1 cellular context compared by ENCODE assay signal in genomic region chr5:157290981-157291711, GRCh38.
TF ChIP-seq lines count a peak whose summit lies in the region.

No MANE protein-coding gene starts in this region.

TF ChIP-seq in GM12878, 131 proteins besides CTCF, POLR2A, EP300 and RAD21 (continued from another document and continues in another):
- 0 out of 2 replicates have a peak, but pooled peaks have one; percentile 29 for TF ChIP-seq RB1 (IDR thresholded peaks at IDR 0.05; ENCODE audit: borderline replicate concordance)
- peak; percentile 70; the same call in 1 of the 2 replicates for TF ChIP-seq MAX (IDR thresholded peaks at IDR 0.05; ENCODE audit: low read depth, low read length)
- TF ChIP-seq WRNIP1 (IDR thresholded peaks at IDR 0.05; ENCODE audit: borderline replicate concordance, low read depth, low read length) = no peak
- peak; percentile 18; the same call in 1 of the 2 replicates for TF ChIP-seq PKNOX1 (IDR thresholded peaks at IDR 0.05)
- TF ChIP-seq MEF2A (IDR thresholded peaks at IDR 0.05; ENCODE audit: insufficient read depth, low read depth, low read length) = no peak
- no peak; the same call in 1 of the 2 replicates for TF ChIP-seq CREM (IDR thresholded peaks at IDR 0.05; ENCODE audit: low read depth)
- TF ChIP-seq KDM1A (IDR thresholded peaks at IDR 0.05; ENCODE audit: borderline replicate concordance) = no peak
- no peak for TF ChIP-seq CUX1 (IDR thresholded peaks at IDR 0.05; ENCODE audit: insufficient replicate concordance, low read depth, low read length)
- no peak for TF ChIP-seq DPF2 (IDR thresholded peaks at IDR 0.05)
- no peak for TF ChIP-seq MYB (IDR thresholded peaks at IDR 0.05; ENCODE audit: borderline replicate concordance, low read depth, low read length)
- TF ChIP-seq EED (IDR thresholded peaks at IDR 0.05; ENCODE audit: low read depth) = no peak
- TF ChIP-seq SMC3 (IDR thresholded peaks at IDR 0.05; ENCODE audit: borderline replicate concordance, low read length) = no peak
- no peak for TF ChIP-seq ASH2L (IDR thresholded peaks at IDR 0.05; ENCODE audit: borderline replicate concordance, low read depth)
- no peak for TF ChIP-seq PBX3 (IDR thresholded peaks at IDR 0.05; ENCODE audit: insufficient replicate concordance, low read depth, low read length)
- TF ChIP-seq ZNF622 (IDR thresholded peaks at IDR 0.05) = no peak
- no peak for TF ChIP-seq SIN3A (IDR thresholded peaks at IDR 0.05; ENCODE audit: low read depth, low read length)
- no peak for TF ChIP-seq ETV6 (conservative IDR thresholded peaks at IDR 0.05 in 1 of 2, IDR thresholded peaks at IDR 0.05 in 1 of 2; ENCODE audit: borderline replicate concordance in 1 of 2, low read depth in 1 of 2)
- no peak for TF ChIP-seq SP1 (IDR thresholded peaks at IDR 0.05; ENCODE audit: low read depth, low read length)
- no peak for TF ChIP-seq EZH2 (IDR thresholded peaks at IDR 0.05; ENCODE audit: borderline replicate concordance, control insufficient read depth, low read depth, low read length)
- TF ChIP-seq CREB1 (IDR thresholded peaks at IDR 0.05; ENCODE audit: low read depth) = peak; percentile 41; the same call in 1 of the 2 replicates
- no peak for TF ChIP-seq ZNF592 (IDR thresholded peaks at IDR 0.05)
- TF ChIP-seq FOS (IDR thresholded peaks at IDR 0.05; ENCODE audit: borderline replicate concordance, extremely low read depth, insufficient read length) = no peak
- no peak for TF ChIP-seq NR2C1 (IDR thresholded peaks at IDR 0.05)
- no peak for TF ChIP-seq NKRF (conservative IDR thresholded peaks at IDR 0.05)
- TF ChIP-seq NFXL1 (IDR thresholded peaks at IDR 0.05; ENCODE audit: borderline replicate concordance) = no peak
- TF ChIP-seq NR2C2 (IDR thresholded peaks at IDR 0.05; ENCODE audit: borderline replicate concordance, control insufficient read depth, insufficient read length, low read depth) = no peak
- TF ChIP-seq RAD51 (IDR thresholded peaks at IDR 0.05) = peak; percentile 90
- TF ChIP-seq LARP7 (IDR thresholded peaks at IDR 0.05) = no peak
- 0 out of 4 replicates have a peak, but pooled peaks of 1 of the 2 experiments have one; percentile 12 for TF ChIP-seq IKZF2 (IDR thresholded peaks at IDR 0.05)
- TF ChIP-seq EGR1 (IDR thresholded peaks at IDR 0.05; ENCODE audit: borderline replicate concordance in 1 of 2, low read depth in 2 of 2, low read length in 2 of 2) = no peak
- TF ChIP-seq RFX5 (IDR thresholded peaks at IDR 0.05; ENCODE audit: low read depth, low read length) = no peak
- peak; percentile 97 for TF ChIP-seq ZNF687 (IDR thresholded peaks at IDR 0.05)
- no peak for TF ChIP-seq PAX8 (IDR thresholded peaks at IDR 0.05)
- TF ChIP-seq CHD1 (IDR thresholded peaks at IDR 0.05; ENCODE audit: low read depth, low read length) = no peak
- peak; percentile 48; the same call in 1 of the 2 replicates for TF ChIP-seq USF2 (IDR thresholded peaks at IDR 0.05; ENCODE audit: borderline replicate concordance, low read depth, low read length)
- TF ChIP-seq USF1 (IDR thresholded peaks at IDR 0.05; ENCODE audit: borderline replicate concordance, extremely low read length, insufficient read depth, low read depth, low read length) = peak; percentile 59
- no peak for TF ChIP-seq GATAD2B (conservative IDR thresholded peaks at IDR 0.05; ENCODE audit: low read depth)
- no peak for TF ChIP-seq SUZ12 (IDR thresholded peaks at IDR 0.05; ENCODE audit: unreplicated experiment)
- no peak for TF ChIP-seq RUNX3 (IDR thresholded peaks at IDR 0.05; ENCODE audit: low read length)
